Comparison of ENCODE assay signal across 8 cellular contexts in the genomic region with DNA sequence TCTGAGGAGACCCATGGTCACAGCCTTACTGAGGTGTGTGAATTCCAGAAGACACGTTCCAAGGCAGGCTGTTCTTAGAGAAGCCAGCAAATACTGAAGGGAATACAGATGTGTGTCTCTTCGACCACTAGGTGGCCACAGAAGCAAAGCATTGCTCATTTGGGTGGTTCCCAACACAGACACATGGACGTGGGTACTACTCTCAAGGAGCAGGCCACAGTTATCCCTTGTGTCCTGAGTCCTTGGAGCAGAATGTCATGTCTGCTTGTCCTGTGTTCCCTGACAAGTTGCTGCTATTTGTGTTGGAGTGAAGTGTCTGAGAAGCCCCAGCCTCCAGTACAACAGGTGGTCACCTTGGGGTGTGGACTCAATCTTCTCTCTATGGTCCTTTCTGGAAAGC. TPM values are rescaled to one million over a fixed set of nuclear protein-coding genes. Genes with fewer than 3 reads are reported as not detected.
DNase-seq lines count a peak whose midpoint lies in the region; ATAC-seq and TF ChIP-seq lines count a peak whose summit lies in the region.

No MANE protein-coding gene starts in this region.

- H3K36me3 ChIP-seq in body of pancreas (replicated peaks in 1 of 2; ENCODE audit: insufficient read depth in 1 of 2, low read depth in 2 of 2) (peaks cover 7 to 24% of the 10 kb centered on the region in 2 donors), iPS DF 6.9 (ENCODE audit: control insufficient read depth, insufficient read depth, low read length) (peaks cover 16% of the 10 kb centered on the region)

- TF ChIP-seq CTCF in AG09319 (IDR thresholded peaks at IDR 0.05; ENCODE audit: low read depth, low read length), result peak; percentile 87
- TF ChIP-seq CTCF in body of pancreas (IDR thresholded peaks at IDR 0.05), result peak; percentile 64 to 90 (median 84)

- H3K9me3 ChIP-seq in body of pancreas (no peaks in the 10 kb centered on the region), iPS DF 6.9 (ENCODE audit: control insufficient read depth, insufficient read depth, low read length) (no peaks in the 10 kb centered on the region)

- H3K4me1 ChIP-seq in body of pancreas (peaks cover 14% of the 10 kb centered on the region), iPS DF 6.9 (ENCODE audit: control insufficient read depth, insufficient read depth, low read length) (0 out of 2 replicates have a peak, but pooled peaks cover 1% of the 10 kb centered on the region)

- TF ChIP-seq POLR2A in body of pancreas (IDR thresholded peaks at IDR 0.05), result no peak

- intact Hi-C loops in body of pancreas (cut with DNase I), result no loop called here

- ATAC-seq in GM18520 (IDR thresholded peaks at IDR 0.05; ENCODE audit: unreplicated experiment), result peak; percentile 43
- peak; percentile 88 for ATAC-seq in body of pancreas
- no peak for ATAC-seq in GM19324 (IDR thresholded peaks at IDR 0.05; ENCODE audit: low FRiP score, unreplicated experiment)

- H3K27ac ChIP-seq in body of pancreas (peak overlapping the region in 1 of 4 donors; percentile 22), iPS DF 6.9 (ENCODE audit: low read length) (no peak overlapping the region)

- DNase-seq in AG09319 (ENCODE audit: extremely low read depth, low read depth) (peak; percentile 45), NCI-H1105 treated with DMSO at 0.1 percent for 48 hours (lab: John Stamatoyannopoulos, UW) (peak; percentile 38), T-helper 9 cell (peak; percentile 33), body of pancreas (peak; percentile 71 to 81 (median 76)), iPS DF 6.9 (ENCODE audit: low read depth, low spot score) (peak; percentile 47)
- peak in 3 of 4 experiments; percentile 13 to 37 (median 21) for DNase-seq in stimulated activated CD4-positive, alpha-beta T cell treated with anti-CD3 and anti-CD28 coated beads, Interleukin-1b, Interleukin-23, amount 100 ng/mL, for 24 hours (ENCODE audit: low read depth in 4 of 4, low spot score in 1 of 4)

- no peak overlapping the region for H3K4me3 ChIP-seq in body of pancreas
- no peak overlapping the region for H3K4me3 ChIP-seq in iPS DF 6.9 (ENCODE audit: low read length)

- H3K27me3 ChIP-seq in body of pancreas (no peaks in the 10 kb centered on the region), iPS DF 6.9 (ENCODE audit: control insufficient read depth, insufficient read depth, low read length) (no peaks in the 10 kb centered on the region)

- whole genome bisulfite sequencing in body of pancreas, 2 donors, result 0 to 2% methylated on average over 3 of the region's 3 CpGs
- no CpG with 5 or more reads among the region's 3 CpGs for WGBS in iPS DF 6.9 (ENCODE audit: insufficient coverage, insufficient read length)

RNA-seq across cellular contexts. Expression of gene HMOX2, which starts 30.3 kb away (rescaled TPM):
- 100 to 1,000 TPM in 1 of 2 donors, 10 to 100 TPM in 1; 18.4 to 115 TPM for total RNA-seq in body of pancreas

RNA-seq across cellular contexts. Expression of gene NMRAL1, which starts 32.0 kb away (rescaled TPM):
- total RNA-seq in body of pancreas, result 10 to 100 TPM; 36.3 to 43.8 TPM

RNA-seq across cellular contexts. Expression of gene CDIP1, which starts 32.1 kb away (rescaled TPM):
- total RNA-seq in body of pancreas, result 10 to 100 TPM; 12.9 to 23.3 TPM

RNA-seq across cellular contexts. Expression of gene C16orf96, which starts 49.7 kb away (rescaled TPM):
- total RNA-seq in body of pancreas, result under 1 TPM in 1 of 2 donors, not detected in 1; 0.52 TPM

Comparison
In these comparisons a context has a peak if more than half of its experiments do, and no peak if none do; other contexts are left out.
1. DNase-seq: peak in every context shown above with its lines; median percentile 76 in body of pancreas; 47 in iPS DF 6.9; 45 in AG09319; 38 in NCI-H1105 treated with DMSO at 0.1 percent for 48 hours; 33 in T-helper 9 cell; 21 in stimulated activated CD4-positive, alpha-beta T cell treated with anti-CD3 and anti-CD28 coated beads, Interleukin-1b, Interleukin-23, amount 100 ng/mL, for 24 hours.